32 cellular contexts compared by ENCODE assay signal in genomic region chr3:43175541-43175940, GRCh38.
"Had no signal": no experiment of that assay in that cellular context is flagged by ENCODE, and none has a peak within 500 bp of the region (broad histone marks: within the 10 kb centered on the region; RNA-seq: fewer than 3 reads in every experiment).

No MANE protein-coding gene starts in this region.

- H3K36me3 Mint-ChIP-seq: brain had no signal

- H3K4me1 ChIP-seq: ascending aorta, breast epithelium had no signal

- H3K9me3 ChIP-seq: ascending aorta, breast epithelium, esophagus muscularis mucosa, gastrocnemius medialis had no signal

- H3K27me3 ChIP-seq: ascending aorta, breast epithelium, cardiac muscle cell, dorsolateral prefrontal cortex, esophagus muscularis mucosa, foreskin keratinocyte, gastrocnemius medialis, heart left ventricle had no signal

- H3K27me3 Mint-ChIP-seq: activated CD4-positive, alpha-beta memory T cell treated with anti-CD3 and anti-CD28 coated beads for 36 hours; activated CD4-positive, alpha-beta T cell treated with anti-CD3 and anti-CD28 coated beads for 36 hours; activated CD8-positive, alpha-beta memory T cell treated with anti-CD3 and anti-CD28 coated beads, Interleukin-2, amount 10 ng/mL, durations not matched to agents 7 days and 5 days; activated naive CD8-positive, alpha-beta T cell treated with anti-CD3 and anti-CD28 coated beads, Interleukin-2, amount 10 ng/mL, durations not matched to agents 7 days and 5 days; dendritic cell treated with granulocyte-macrophage colony-stimulating factor and Interleukin-4, amounts not matched to agents 40 ng/mL and 50 ng/mL, for 4 days had no signal

- H3K27ac Mint-ChIP-seq: activated CD4-positive, alpha-beta memory T cell treated with anti-CD3 and anti-CD28 coated beads for 36 hours; activated CD4-positive, alpha-beta T cell treated with anti-CD3 and anti-CD28 coated beads for 36 hours; activated CD4-positive, alpha-beta T cell treated with anti-CD3 and anti-CD28 coated beads, Interleukin-2, amount 10 ng/mL, durations not matched to agents 24 days and 14 days; activated CD8-positive, alpha-beta memory T cell treated with anti-CD3 and anti-CD28 coated beads, Interleukin-2, amount 10 ng/mL, durations not matched to agents 7 days and 5 days; activated CD8-positive, alpha-beta T cell treated with anti-CD3 and anti-CD28 coated beads, Interleukin-2, amount 10 ng/mL, durations not matched to agents 7 days and 5 days; activated naive CD4-positive, alpha-beta T cell treated with anti-CD3 and anti-CD28 coated beads, Interleukin-2, amount 10 ng/mL, durations not matched to agents 7 days and 5 days; activated naive CD8-positive, alpha-beta T cell treated with anti-CD3 and anti-CD28 coated beads, Interleukin-2, amount 10 ng/mL, durations not matched to agents 7 days and 5 days; activated T-helper 1 cell treated with anti-CD3 and anti-CD28 coated beads, Interleukin-12 subunit alpha, Interleukin-12 subunit beta, Interleukin-2, Interleukin-4 antibody, amounts not matched to agents 30 ng/mL and 10 ng/mL and 1 ng/mL, durations not matched to agents 14 hours and 24 hours and 36 hours; activated T-helper 2 cell treated with anti-CD3 and anti-CD28 coated beads, Interferon-gamma antibody, Interleukin-2, Interleukin-4, amounts not matched to agents 10 μg/mL and 5 μg/mL and 100 μg/mL, durations not matched to agents 14 hours and 24 hours and 36 hours had no signal

- H3K27ac ChIP-seq: ascending aorta, breast epithelium, cardiac muscle cell, coronary artery, esophagus muscularis mucosa, foreskin keratinocyte, gastrocnemius medialis had no signal

- DNase-seq: activated CD4-positive, alpha-beta memory T cell treated with anti-CD3 and anti-CD28 coated beads for 36 hours; activated CD4-positive, alpha-beta T cell treated with anti-CD3 and anti-CD28 coated beads for 36 hours; activated CD4-positive, alpha-beta T cell treated with anti-CD3 and anti-CD28 coated beads, Interleukin-2, amount 10 ng/mL, durations not matched to agents 24 days and 14 days; activated CD4-positive, CD25-positive, alpha-beta regulatory T cell; activated CD4-positive, CD25-positive, alpha-beta regulatory T cell treated with anti-CD3 and anti-CD28 coated beads, Interleukin-2, amount 50 U/mL, for 72 hours; activated CD8-positive, alpha-beta memory T cell treated with anti-CD3 and anti-CD28 coated beads, Interleukin-2, amount 10 ng/mL, durations not matched to agents 7 days and 5 days; activated CD8-positive, alpha-beta memory T cell treated with anti-CD3 and anti-CD28 coated beads, Interleukin-2, amount 50 U/mL, for 4 hours; activated CD8-positive, alpha-beta T cell treated with anti-CD3 and anti-CD28 coated beads, Interleukin-2, amount 10 ng/mL, durations not matched to agents 7 days and 5 days; activated effector memory CD4-positive, alpha-beta T cell treated with anti-CD3 and anti-CD28 coated beads, Interleukin-2, amount 50 U/mL, for 16 hours; activated naive CD4-positive, alpha-beta T cell treated with anti-CD3 and anti-CD28 coated beads, Interleukin-2, amount 10 ng/mL, durations not matched to agents 7 days and 5 days; activated naive CD8-positive, alpha-beta T cell treated with anti-CD3 and anti-CD28 coated beads, Interleukin-2, amount 10 ng/mL, durations not matched to agents 7 days and 5 days; activated T-cell treated with anti-CD3 and anti-CD28 coated beads, Interleukin-2, amount 50 U/mL, for 1 hour; activated T-cell treated with anti-CD3 and anti-CD28 coated beads, Interleukin-2, amount 50 U/mL, for 48 hours; central memory CD4-positive, alpha-beta T cell; dorsolateral prefrontal cortex; effector memory CD4-positive, alpha-beta T cell; erythroblast; foreskin keratinocyte; gastrocnemius medialis; glutamatergic neuron; heart left ventricle; T-helper 2 cell had no signal

- H3K4me3 ChIP-seq: ascending aorta, breast epithelium, cardiac muscle cell, coronary artery, dorsolateral prefrontal cortex, esophagus muscularis mucosa, gastrocnemius medialis, heart left ventricle had no signal

- H3K36me3 ChIP-seq: ascending aorta, breast epithelium, cardiac muscle cell, esophagus muscularis mucosa, gastrocnemius medialis, heart left ventricle had no signal

- ATAC-seq: activated CD4-positive, alpha-beta T cell treated with anti-CD3 and anti-CD28 coated beads for 36 hours; activated CD8-positive, alpha-beta memory T cell treated with anti-CD3 and anti-CD28 coated beads, Interleukin-2, amount 10 ng/mL, durations not matched to agents 7 days and 5 days; activated CD8-positive, alpha-beta T cell treated with anti-CD3 and anti-CD28 coated beads, Interleukin-2, amount 10 ng/mL, durations not matched to agents 7 days and 5 days; activated naive CD4-positive, alpha-beta T cell treated with anti-CD3 and anti-CD28 coated beads, Interleukin-2, amount 50 U/mL, for 72 hours; foreskin keratinocyte; gastrocnemius medialis; heart left ventricle had no signal

- H3K4me3 Mint-ChIP-seq: activated CD4-positive, alpha-beta memory T cell treated with anti-CD3 and anti-CD28 coated beads for 36 hours; activated CD4-positive, alpha-beta T cell treated with anti-CD3 and anti-CD28 coated beads for 36 hours; activated CD4-positive, alpha-beta T cell treated with anti-CD3 and anti-CD28 coated beads, Interleukin-2, amount 10 ng/mL, durations not matched to agents 24 days and 14 days; activated CD8-positive, alpha-beta memory T cell treated with anti-CD3 and anti-CD28 coated beads, Interleukin-2, amount 10 ng/mL, durations not matched to agents 7 days and 5 days; activated CD8-positive, alpha-beta T cell treated with anti-CD3 and anti-CD28 coated beads, Interleukin-2, amount 10 ng/mL, durations not matched to agents 7 days and 5 days; activated naive CD4-positive, alpha-beta T cell treated with anti-CD3 and anti-CD28 coated beads, Interleukin-2, amount 10 ng/mL, durations not matched to agents 7 days and 5 days; activated naive CD8-positive, alpha-beta T cell treated with anti-CD3 and anti-CD28 coated beads, Interleukin-2, amount 10 ng/mL, durations not matched to agents 7 days and 5 days; activated T-helper 1 cell treated with anti-CD3 and anti-CD28 coated beads, Interleukin-12 subunit alpha, Interleukin-12 subunit beta, Interleukin-2, Interleukin-4 antibody, amounts not matched to agents 30 ng/mL and 10 ng/mL and 1 ng/mL, durations not matched to agents 14 hours and 24 hours and 36 hours; brain; dendritic cell treated with granulocyte-macrophage colony-stimulating factor and Interleukin-4, amounts not matched to agents 40 ng/mL and 50 ng/mL, for 4 days had no signal
